In the genomic region with DNA sequence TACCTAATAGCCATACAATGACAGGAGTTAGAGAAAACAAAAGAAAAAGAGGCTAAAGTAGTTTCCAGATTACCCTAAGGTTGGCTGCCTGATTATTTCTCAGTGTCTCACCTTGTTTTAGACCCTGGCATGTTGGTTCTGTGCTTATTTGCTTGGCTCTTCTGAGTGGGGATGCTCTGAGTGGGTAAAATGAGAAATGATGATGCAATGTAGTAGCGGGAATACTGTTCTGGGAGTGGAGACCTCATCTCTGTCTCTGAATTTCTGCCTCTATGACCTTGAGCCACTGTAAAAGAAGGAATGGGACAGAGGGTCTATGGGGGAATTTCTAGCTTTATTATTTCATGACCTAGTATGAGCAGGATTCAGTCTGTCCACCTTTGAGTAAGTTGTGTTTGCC, we compare ENCODE assay signal across 35 cellular contexts.
"Had no signal": no experiment of that assay in that cellular context is flagged by ENCODE, and none has a peak within 500 bp of the region (broad histone marks: within the 10 kb centered on the region; RNA-seq: fewer than 3 reads in every experiment).

No MANE protein-coding gene starts in this region.

- H3K36me3 ChIP-seq: MG63 had no signal

- DNase-seq: Karpas-422, MG63, MM.1S, MV-4-11, NCI-H1048, NCI-H1092, NCI-H1092 treated with DMSO at 0.1 percent for 48 hours, NCI-H1105, NCI-H1105 treated with DMSO at 0.1 percent for 48 hours, NCI-H1417, NCI-H1417 treated with DMSO at 0.1 percent for 48 hours, NCI-H1436, NCI-H1436 treated with DMSO at 0.1 percent for 48 hours, NCI-H146, NCI-H1694, NCI-H1694 treated with DMSO at 0.1 percent for 48 hours, NCI-H187, NCI-H187 treated with DMSO at 0.1 percent for 48 hours, NCI-H1930, NCI-H2029, NCI-H2029 treated with DMSO at 0.1 percent for 48 hours, NCI-H2081, NCI-H2081 treated with DMSO at 0.1 percent for 48 hours, NCI-H2107, NCI-H2171, NCI-H2171 treated with DMSO at 0.1 percent for 48 hours, NCI-H2227 treated with DMSO at 0.1 percent for 48 hours, NCI-H226, NCI-H345, NCI-H446, NCI-H446 treated with DMSO at 0.1 percent for 48 hours, NCI-H510A, NCI-H510A treated with DMSO at 0.1 percent for 48 hours, NCI-H524, NCI-H524 treated with DMSO at 0.1 percent for 48 hours had no signal

- H3K9me3 ChIP-seq: MG63 had no signal

- H3K27me3 ChIP-seq: MG63 had no signal

- H3K4me3 ChIP-seq: MG63 had no signal
